ENCODE assay signal across 16 cellular contexts in the genomic region with DNA sequence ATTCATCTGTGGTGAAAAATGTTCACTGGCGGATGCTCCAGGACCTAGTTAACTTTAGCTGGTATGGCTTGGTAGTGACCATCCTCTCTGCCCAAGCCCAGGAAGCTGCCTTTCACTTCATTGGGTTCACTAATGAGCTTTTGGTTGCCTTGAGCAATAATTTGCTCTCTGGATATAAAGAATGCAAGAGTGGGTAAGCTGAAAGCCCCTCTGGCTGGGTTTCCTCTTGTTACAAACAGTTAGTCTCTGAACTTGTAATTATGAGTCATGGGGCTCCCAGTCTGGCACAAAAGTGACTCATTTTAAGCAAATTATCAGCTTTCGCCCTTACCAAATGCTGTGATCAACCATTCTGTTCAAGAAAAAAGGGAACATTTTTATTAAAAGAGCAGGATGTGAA.
DNase-seq lines count a peak whose midpoint lies in the region; ATAC-seq and TF ChIP-seq lines count a peak whose summit lies in the region.
"Had no signal": no experiment of that assay in that cellular context is flagged by ENCODE, and none has a peak within 500 bp of the region (broad histone marks: within the 10 kb centered on the region; RNA-seq: fewer than 3 reads in every experiment).

No MANE protein-coding gene starts in this region.

- H2BK15ac ChIP-seq in H9 (ENCODE audit: low read depth, low read length): no peak overlapping the region

- no peaks in the 10 kb centered on the region for H3K36me3 Mint-ChIP-seq in activated T-cell treated with anti-CD3 and anti-CD28 coated beads, Interleukin-2, amount 50 U/mL, for 4 hours (ENCODE audit: insufficient read depth)
- H3K36me3 Mint-ChIP-seq in H9 (ENCODE audit: insufficient read depth in 1 of 3, low read depth in 3 of 3): peaks cover 5 to 18% (median 7%) of the 10 kb centered on the region in 3 experiments; a peak in 5 of 7 replicates

- H2BK120ac ChIP-seq in H9 (ENCODE audit: low read depth, low read length, poor library complexity, severe bottlenecking): no peak overlapping the region

- no peak overlapping the region for H3K23ac ChIP-seq in H9 (ENCODE audit: insufficient read length, low read depth, low read length)

- no CpG with 5 or more reads among the region's 2 CpGs for WGBS in H9 (ENCODE audit: extremely low coverage, insufficient read length, low lambda C conversion rate)

- no peaks in the 10 kb centered on the region for H3K9me3 ChIP-seq in H9 (ENCODE audit: control insufficient read depth, low read depth, low read length)

- H3K27ac Mint-ChIP-seq in stimulated activated naive CD8-positive, alpha-beta T cell treated with anti-CD3 and anti-CD28 coated beads, Interleukin-15, amount 100 ng/mL, for 72 hours: no peak overlapping the region
- no peak overlapping the region for H3K27ac Mint-ChIP-seq in H9
- H3K27ac Mint-ChIP-seq: activated B cell treated with CpG ODN at 0.5 μM for 24 hours; effector memory CD8-positive, alpha-beta T cell; type B pancreatic cell had no signal

- no peaks in the 10 kb centered on the region for H3K79me1 ChIP-seq in H9 (ENCODE audit: insufficient read depth, low read depth, low read length, poor library complexity, severe bottlenecking)

- H3K27me3 ChIP-seq in H9 (ENCODE audit: insufficient read depth, low read length): no peaks in the 10 kb centered on the region

- H3K23me2 ChIP-seq in H9 (ENCODE audit: insufficient read length, low read depth, low read length, poor library complexity, severe bottlenecking): no peaks in the 10 kb centered on the region

- H3K56ac ChIP-seq in H9 (ENCODE audit: insufficient read length, low read depth, low read length): no peak overlapping the region

- H3K14ac ChIP-seq in H9 (ENCODE audit: insufficient read depth, low read length): no peak overlapping the region

- no peaks in the 10 kb centered on the region for H3K4me1 Mint-ChIP-seq in activated T-cell treated with anti-CD3 and anti-CD28 coated beads, Interleukin-2, amount 50 U/mL, for 4 hours (ENCODE audit: low read depth)
- peaks cover 9% of the 10 kb centered on the region for H3K4me1 Mint-ChIP-seq in stimulated activated naive CD8-positive, alpha-beta T cell treated with anti-CD3 and anti-CD28 coated beads, Interleukin-15, amount 100 ng/mL, for 72 hours
- H3K4me1 Mint-ChIP-seq in H9: peaks cover 5 to 7% of the 10 kb centered on the region in 2 experiments; a peak in 3 of 4 replicates
- H3K4me1 Mint-ChIP-seq: activated B cell treated with CpG ODN at 0.5 μM for 24 hours had no signal

- no peak overlapping the region for H3K4me3 Mint-ChIP-seq in activated T-cell treated with anti-CD3 and anti-CD28 coated beads, Interleukin-2, amount 50 U/mL, for 4 hours
- no peak overlapping the region for H3K4me3 Mint-ChIP-seq in stimulated activated naive CD8-positive, alpha-beta T cell treated with anti-CD3 and anti-CD28 coated beads, Interleukin-15, amount 100 ng/mL, for 72 hours
- no peak overlapping the region for H3K4me3 Mint-ChIP-seq in H9
- H3K4me3 Mint-ChIP-seq: activated B cell treated with CpG ODN at 0.5 μM for 24 hours; effector memory CD8-positive, alpha-beta T cell; type B pancreatic cell had no signal

- ATAC-seq in activated T-cell treated with anti-CD3 and anti-CD28 coated beads, Interleukin-2, amount 50 U/mL, for 4 hours: peak; percentile 46 to 54
- ATAC-seq in stimulated activated naive CD8-positive, alpha-beta T cell treated with anti-CD3 and anti-CD28 coated beads, Interleukin-15, amount 100 ng/mL, for 72 hours: peak; percentile 52
- ATAC-seq: effector memory CD8-positive, alpha-beta T cell; lower lobe of right lung had no signal

- no peak overlapping the region for H3K4me2 ChIP-seq in H9 (ENCODE audit: insufficient read depth, insufficient read length, low read length)

- peaks cover 9% of the 10 kb centered on the region for H3K9me3 Mint-ChIP-seq in activated T-cell treated with anti-CD3 and anti-CD28 coated beads, Interleukin-2, amount 50 U/mL, for 4 hours
- peaks cover 12 to 13% of the 10 kb centered on the region in 2 donors for H3K9me3 Mint-ChIP-seq in stimulated activated naive CD8-positive, alpha-beta T cell treated with anti-CD3 and anti-CD28 coated beads, Interleukin-15, amount 100 ng/mL, for 72 hours
- H3K9me3 Mint-ChIP-seq in H9: peaks cover 13 to 17% of the 10 kb centered on the region in 2 experiments

- no peak overlapping the region for H4K8ac ChIP-seq in H9 (replicated peaks; ENCODE audit: insufficient read length, low read depth, low read length)

- no peak overlapping the region for H3K4ac ChIP-seq in H9 (ENCODE audit: low read depth, low read length)

- H4K5ac ChIP-seq in H9 (ENCODE audit: insufficient read length, low read depth, low read length): no peak overlapping the region

- H2AFZ ChIP-seq in H9 (ENCODE audit: low read length): no peak overlapping the region

- no peak overlapping the region for H3T11ph ChIP-seq in H9 (ENCODE audit: low read length)

- no peak overlapping the region for H2BK20ac ChIP-seq in H9 (ENCODE audit: low read depth, low read length, poor library complexity, severe bottlenecking)

- H4K20me1 ChIP-seq in H9 (ENCODE audit: control insufficient read depth, insufficient read depth, insufficient read length): no peaks in the 10 kb centered on the region

- TF ChIP-seq CTCF in H9 (conservative IDR thresholded peaks at IDR 0.05): no peak

- H3K4me1 ChIP-seq in H9 (ENCODE audit: insufficient read depth, low read length): no peaks in the 10 kb centered on the region
- H3K4me1 ChIP-seq: lower lobe of right lung had no signal

- peaks cover 11% of the 10 kb centered on the region for H3K27me3 Mint-ChIP-seq in activated T-cell treated with anti-CD3 and anti-CD28 coated beads, Interleukin-2, amount 50 U/mL, for 4 hours (ENCODE audit: low read depth)
- peaks cover 44% of the 10 kb centered on the region for H3K27me3 Mint-ChIP-seq in stimulated activated naive CD8-positive, alpha-beta T cell treated with anti-CD3 and anti-CD28 coated beads, Interleukin-15, amount 100 ng/mL, for 72 hours
- H3K27me3 Mint-ChIP-seq in H9 (ENCODE audit: low read depth): no peaks in the 10 kb centered on the region

- no peak overlapping the region for H3K18ac ChIP-seq in H9 (ENCODE audit: insufficient read length, low read depth, low read length)

- H4K91ac ChIP-seq in H9 (ENCODE audit: insufficient read length, low read depth, low read length): no peak overlapping the region

- H3K27ac ChIP-seq in H9 (ENCODE audit: insufficient read length, low read depth, low read length): no peak overlapping the region
- H3K27ac ChIP-seq: lower lobe of right lung, SK-N-MC had no signal

- H2BK5ac ChIP-seq in H9 (ENCODE audit: insufficient read length, low read length): no peak overlapping the region

- no peak for DNase-seq in activated T-cell treated with anti-CD3 and anti-CD28 coated beads, Interleukin-2, amount 50 U/mL, for 4 hours
- no peak for DNase-seq in activated T-cell treated with anti-CD3 and anti-CD28 coated beads, Interleukin-2, amount 50 U/mL, for 1 hour
- DNase-seq in RKO (ENCODE audit: low spot score): peak; percentile 43
- DNase-seq in fibroblast of peridontal ligament (ENCODE audit: extremely low read depth): peak; percentile 62
- no peak for DNase-seq in stimulated activated naive CD8-positive, alpha-beta T cell treated with anti-CD3 and anti-CD28 coated beads, Interleukin-15, amount 100 ng/mL, for 72 hours
- no peak for DNase-seq in middle frontal gyrus (ENCODE audit: extremely low spot score, low spot score)
- no peak for DNase-seq in H9
- no peak for DNase-seq in GM19238 (ENCODE audit: insufficient read length, low spot score)
- DNase-seq: activated B cell treated with CpG ODN at 0.5 μM for 24 hours; activated T-cell treated with anti-CD3 and anti-CD28 coated beads for 4 hours; effector memory CD8-positive, alpha-beta T cell; hypothalamus; lower lobe of right lung; NCI-H146 had no signal

- no peak overlapping the region for H2AK5ac ChIP-seq in H9 (ENCODE audit: insufficient read length, low read length)

- no peaks in the 10 kb centered on the region for H3K79me2 ChIP-seq in H9 (ENCODE audit: insufficient read depth, low read length)

- no peak overlapping the region for H2BK12ac ChIP-seq in H9 (ENCODE audit: insufficient read length, low read depth, low read length)

- H3K9ac ChIP-seq in H9 (ENCODE audit: extremely low read depth, insufficient read length, low read length): no peak overlapping the region

Comparison
In these comparisons a context has a peak if more than half of its experiments do, and no peak if none do; other contexts are left out.
1. DNase-seq: peak in RKO (single experiment) and fibroblast of peridontal ligament (single experiment); none in activated T-cell treated with anti-CD3 and anti-CD28 coated beads, Interleukin-2, amount 50 U/mL, for 4 hours (single experiment), activated T-cell treated with anti-CD3 and anti-CD28 coated beads, Interleukin-2, amount 50 U/mL, for 1 hour (single experiment), stimulated activated naive CD8-positive, alpha-beta T cell treated with anti-CD3 and anti-CD28 coated beads, Interleukin-15, amount 100 ng/mL, for 72 hours (0 of 2), middle frontal gyrus (single experiment), H9 (single experiment) and GM19238 (single experiment).